ENCODE assay signal across 12 cellular contexts in the genomic region with DNA sequence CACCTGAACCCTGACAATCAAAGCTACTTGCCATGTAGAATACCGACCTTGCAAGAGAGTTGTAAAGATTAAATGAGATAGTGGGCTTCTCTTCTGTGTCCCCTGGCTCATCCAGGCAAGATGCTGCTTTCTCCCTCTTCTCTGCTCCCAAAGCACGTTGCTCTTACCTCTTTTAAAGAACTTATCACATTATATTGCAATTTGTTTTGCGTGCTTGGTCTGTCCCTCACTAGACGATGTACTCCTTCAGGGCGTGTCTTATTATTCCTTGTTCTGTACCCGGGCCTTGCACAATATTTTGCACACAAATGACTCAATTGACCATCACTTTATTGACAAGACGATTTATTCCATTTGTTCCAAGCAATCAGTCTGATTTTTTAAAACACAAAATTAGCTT. TPM values are rescaled to one million over a fixed set of nuclear protein-coding genes. Genes with fewer than 3 reads are reported as not detected.
DNase-seq lines count a peak whose midpoint lies in the region; TF ChIP-seq lines count a peak whose summit lies in the region.
"Had no signal": no experiment of that assay in that cellular context is flagged by ENCODE, and none has a peak within 500 bp of the region (broad histone marks: within the 10 kb centered on the region; RNA-seq: fewer than 3 reads in every experiment).

No MANE protein-coding gene starts in this region.

- TF ChIP-seq POLR2A in ovary (IDR thresholded peaks at IDR 0.05) (no peak), vagina (IDR thresholded peaks at IDR 0.05) (no peak)

- H3K27me3 Mint-ChIP-seq in MCF 10A (ENCODE audit: insufficient read depth, unreplicated experiment): peaks cover 43% of the 10 kb centered on the region
- H3K27me3 Mint-ChIP-seq in immature natural killer cell (ENCODE audit: low read depth in 3 of 3): peaks cover 0 to 2% (median 1%) of the 10 kb centered on the region in 3 donors

- H3K4me3 Mint-ChIP-seq in MCF 10A (ENCODE audit: unreplicated experiment): no peak overlapping the region
- H3K4me3 Mint-ChIP-seq in immature natural killer cell: no peak overlapping the region

- no peak overlapping the region for H3K27ac ChIP-seq in mammary epithelial cell (ENCODE audit: insufficient read depth, low read depth, low read length)
- H3K27ac ChIP-seq in ovary: peak overlapping the region; percentile 83 to 89
- peak overlapping the region; percentile 93 for H3K27ac ChIP-seq in vagina
- H3K27ac ChIP-seq: 22Rv1 had no signal

- H3K9ac ChIP-seq in mammary epithelial cell (ENCODE audit: insufficient read depth, low read length): no peak overlapping the region

- H3K4me2 ChIP-seq in mammary epithelial cell (ENCODE audit: insufficient read depth, low read depth, low read length): no peak overlapping the region

- H4K20me1 ChIP-seq in mammary epithelial cell (ENCODE audit: insufficient read depth, low read length): no peaks in the 10 kb centered on the region

- no peaks in the 10 kb centered on the region for H3K79me2 ChIP-seq in mammary epithelial cell (ENCODE audit: insufficient read depth, low read length)

- TF ChIP-seq EP300 in ovary (IDR thresholded peaks at IDR 0.05): no peak

- H3K4me1 Mint-ChIP-seq in MCF 10A (ENCODE audit: insufficient read depth, unreplicated experiment) (no peaks in the 10 kb centered on the region), immature natural killer cell (no peaks in the 10 kb centered on the region)

- H3K9me3 ChIP-seq in mammary epithelial cell (replicated peaks; ENCODE audit: insufficient read depth, low read length): no peaks in the 10 kb centered on the region
- H3K9me3 ChIP-seq in ovary: no peaks in the 10 kb centered on the region
- H3K9me3 ChIP-seq in vagina: no peaks in the 10 kb centered on the region

- BruUV-seq in MCF 10A (replicated peaks; lab: Mats Ljungman, UMichigan) (no TSS peak), mammary epithelial cell (replicated peaks; lab: Mats Ljungman, UMichigan) (no TSS peak)

- TF ChIP-seq CTCF in MCF 10A (IDR thresholded peaks at IDR 0.05; ENCODE audit: unreplicated experiment) (no peak), mammary epithelial cell (conservative IDR thresholded peaks at IDR 0.05 in 1 of 2, IDR thresholded peaks at IDR 0.05 in 1 of 2; ENCODE audit: extremely low read depth in 1 of 2, insufficient read depth in 1 of 2, low read depth in 1 of 2, low read length in 2 of 2) (no peak), fibroblast of villous mesenchyme (IDR thresholded peaks at IDR 0.05; ENCODE audit: insufficient read depth, low read depth, low read length) (no peak), ovary (IDR thresholded peaks at IDR 0.05) (no peak), vagina (IDR thresholded peaks at IDR 0.05) (no peak)

- no peak overlapping the region for H3K4me3 ChIP-seq in mammary epithelial cell (replicated peaks in 1 of 3; ENCODE audit: insufficient read depth in 1 of 3, low read depth in 2 of 3, low read length in 3 of 3)
- H3K4me3 ChIP-seq in fibroblast of villous mesenchyme (ENCODE audit: low read depth, low read length): peak overlapping the region; percentile 73
- peak overlapping the region; percentile 50 for H3K4me3 ChIP-seq in ovary
- H3K4me3 ChIP-seq in vagina: peak overlapping the region; percentile 44 to 51

- H3K36me3 ChIP-seq in mammary epithelial cell (ENCODE audit: insufficient read depth, low read length) (no peaks in the 10 kb centered on the region), ovary (no peaks in the 10 kb centered on the region), vagina (no peaks in the 10 kb centered on the region)

- H3K9me3 Mint-ChIP-seq in MCF 10A (ENCODE audit: unreplicated experiment): no peaks in the 10 kb centered on the region
- no peaks in the 10 kb centered on the region for H3K9me3 Mint-ChIP-seq in immature natural killer cell

- no peaks in the 10 kb centered on the region for H3K27me3 ChIP-seq in mammary epithelial cell (ENCODE audit: insufficient read depth, low read length)
- no peaks in the 10 kb centered on the region for H3K27me3 ChIP-seq in ovary
- H3K27me3 ChIP-seq in vagina: no peaks in the 10 kb centered on the region

- CTCF ChIA-PET in MCF 10A (lab: Yijun Ruan, JAX) (interaction anchor here (0.6 to 6.7 kb wide), 8 partner anchors 39 to 425 kb away, joined by 3 to 196 read pairs (median 5); no protein-coding TSS in a partner anchor), mammary epithelial cell (lab: Charles Lee; ENCODE audit: low non-redundant PET) (no interaction called here)

- H2AFZ ChIP-seq in mammary epithelial cell (ENCODE audit: low read depth, low read length): no peak overlapping the region

- H3K4me1 ChIP-seq in mammary epithelial cell (ENCODE audit: insufficient read depth, low read length) (no peaks in the 10 kb centered on the region), ovary (ENCODE audit: insufficient read depth) (no peaks in the 10 kb centered on the region), vagina (no peaks in the 10 kb centered on the region)

- WGBS in mammary epithelial cell (ENCODE audit: low coverage, missing lambda C conversion rate): 78% methylated on average over 7 of the region's 7 CpGs
- 10 to 15% (median 13%) methylated on average over 7 of the region's 7 CpGs for WGBS in ovary, 3 donors

- peak; percentile 61 for DNase-seq in MCF 10A (ENCODE audit: unreplicated experiment)
- DNase-seq in mammary epithelial cell: no peak
- DNase-seq in fibroblast of villous mesenchyme (ENCODE audit: low read depth): peak; percentile 56
- DNase-seq in ovary: peak in 1 of 5 donors; percentile 37
- no peak for DNase-seq in vagina (ENCODE audit: extremely low spot score in 2 of 2)
- DNase-seq in NCI-H1930 (lab: John Stamatoyannopoulos, UW): no peak
- DNase-seq in immature natural killer cell: no peak
- DNase-seq in stimulated activated CD4-positive, alpha-beta T cell treated with anti-CD3 and anti-CD28 coated beads, Interleukin-2, amount 100 ng/mL, for 24 hours: no peak
- DNase-seq: aorta, islet precursor cell, NCI-H510A treated with DMSO at 0.1 percent for 48 hours had no signal

- H3K36me3 Mint-ChIP-seq in MCF 10A (ENCODE audit: insufficient read depth, unreplicated experiment) (no peaks in the 10 kb centered on the region), immature natural killer cell (no peaks in the 10 kb centered on the region)

- intact Hi-C loops in MCF 10A (cut with micrococcal nuclease) (loop anchor here (5.0 kb wide), 1 partner anchor 202 kb away; no protein-coding TSS in a partner anchor), mammary epithelial cell (cut with micrococcal nuclease) (loop anchor here (5.0 kb wide), 1 partner anchor 202 kb away; no protein-coding TSS in a partner anchor), ovary (cut with DNase I) (loop anchor here in 3 of 4 donors (2.0 to 10.0 kb wide), 4 partner anchors 67 to 205 kb away; a partner anchor contains a TSS), vagina (cut with DNase I) (loop anchor here (10.0 kb wide), 1 partner anchor 145 kb away; no protein-coding TSS in a partner anchor)

- dilution Hi-C loops in mammary epithelial cell (cut with HindIII; ENCODE audit: low sequenced_read_pairs): no loop called here

- in situ Hi-C loops in mammary epithelial cell (cut with MboI; ENCODE audit: low sequenced_read_pairs in 2 of 2): loop anchor here in 1 of 2 donors (10.0 kb wide), 1 partner anchor 145 kb away; no protein-coding TSS in a partner anchor

- H3K27ac Mint-ChIP-seq in MCF 10A (ENCODE audit: low read depth, unreplicated experiment) (no peak overlapping the region), immature natural killer cell (no peak overlapping the region)

- POLR2A ChIA-PET in MCF 10A (lab: Yijun Ruan, JAX): interaction anchor here (1.1 to 4.0 kb wide), 8 partner anchors 10 to 176 kb away, joined by 3 to 27 read pairs (median 6); no protein-coding TSS in a partner anchor

RNA-seq across cellular contexts. Expression of a gene that starts 3.3 kb away (rescaled TPM):
- total RNA-seq in MCF 10A (2022) (33.1 and 46.5 TPM in 2 replicates), mammary epithelial cell (1 to 10 TPM in 1 of 2 donors, under 1 TPM in 1; 0.75 to 3.2 TPM), fibroblast of villous mesenchyme (125 and 258 TPM in 2 replicates), ovary (1,000 to 10,000 TPM; 1,911 to 4,145 (median 2,871) TPM), vagina (1,553 TPM)
- polyA plus RNA-seq in mammary epithelial cell (11.4 TPM), ovary (1,000 to 10,000 TPM; 2,127 to 5,778 TPM), immature natural killer cell (not detected)
- polyA minus RNA-seq in mammary epithelial cell: not detected

Comparison
In these comparisons a context has a peak if more than half of its experiments do, and no peak if none do; other contexts are left out.
1. DNase-seq: peak in MCF 10A (single experiment) and fibroblast of villous mesenchyme (single experiment); none in mammary epithelial cell (single experiment), vagina (0 of 2), NCI-H1930 (0 of 2), immature natural killer cell (0 of 3) and stimulated activated CD4-positive, alpha-beta T cell treated with anti-CD3 and anti-CD28 coated beads, Interleukin-2, amount 100 ng/mL, for 24 hours (0 of 2).
2. H3K4me3 ChIP-seq: peak in fibroblast of villous mesenchyme (single experiment), ovary (single experiment) and vagina (2 of 2); none in mammary epithelial cell (0 of 3).